Comparison of ENCODE assay signal across 8 cellular contexts in genomic region chr2:172836386-172837200, GRCh38.
A peak's percentile ranks its signal among the peaks of the same experiment; 100 is the strongest.
DNase-seq lines count a peak whose midpoint lies in the region; ATAC-seq, FAIRE-seq and TF ChIP-seq lines count a peak whose summit lies in the region.

No MANE protein-coding gene starts in this region.

- H3K4me1 Mint-ChIP-seq in Caco-2 (ENCODE audit: low read depth, unreplicated experiment): peaks cover 18% of the 10 kb centered on the region

- no peaks in the 10 kb centered on the region for H3K9me1 ChIP-seq in endothelial cell of umbilical vein (replicated peaks; ENCODE audit: control insufficient read depth, extremely low read depth, insufficient read depth, low read length)

- no peaks in the 10 kb centered on the region for H3K36me3 Mint-ChIP-seq in Caco-2 (ENCODE audit: insufficient read depth, unreplicated experiment)

- no peaks in the 10 kb centered on the region for H3K79me2 ChIP-seq in endothelial cell of umbilical vein (ENCODE audit: control insufficient read depth, insufficient read depth, low read length)

- FAIRE-seq in endothelial cell of umbilical vein (lab: Jason Lieb, UNC) (peak; percentile 64), kidney (lab: Jason Lieb, UNC) (no peak)

- TSS peak; percentile 95 for BruUV-seq in endothelial cell of umbilical vein (replicated peaks; lab: Mats Ljungman, UMichigan)
- BruUV-seq in Caco-2 (replicated peaks; lab: Mats Ljungman, UMichigan): no TSS peak

- H3K4me1 ChIP-seq in endothelial cell of umbilical vein (ENCODE audit: control insufficient read depth, extremely low read depth, insufficient read depth, low read length) (peaks cover 28% of the 10 kb centered on the region), psoas muscle (no peaks in the 10 kb centered on the region), kidney (ENCODE audit: control insufficient read depth in 1 of 2, insufficient read depth in 1 of 2, low read depth in 1 of 2, low read length in 2 of 2) (no peaks in the 10 kb centered on the region), Caco-2 (peaks cover 5% of the 10 kb centered on the region; the same call in 1 of the 2 replicates)

- H4K20me1 ChIP-seq in endothelial cell of umbilical vein (replicated peaks; ENCODE audit: control insufficient read depth, extremely low read depth, insufficient read depth, low read length): no peaks in the 10 kb centered on the region

- H3K27ac ChIP-seq in endothelial cell of umbilical vein (ENCODE audit: insufficient read depth, low read depth, low read length) (peak overlapping the region; percentile 67), psoas muscle (peak overlapping the region; percentile 37), kidney (ENCODE audit: low read depth in 2 of 2, low read length in 2 of 2) (peak overlapping the region in 1 of 2 donors; percentile 32)

- no peak overlapping the region for H3K27ac Mint-ChIP-seq in Caco-2 (ENCODE audit: unreplicated experiment)

- H3K9ac ChIP-seq in endothelial cell of umbilical vein (replicated peaks; ENCODE audit: extremely low read depth, insufficient read depth, low read length) (peak overlapping the region; percentile 42), kidney (ENCODE audit: low read length in 2 of 2) (no peak overlapping the region)

- TF ChIP-seq CTCF in endothelial cell of umbilical vein (IDR thresholded peaks at IDR 0.05; ENCODE audit: extremely low read depth in 1 of 2, insufficient read depth in 1 of 2, low read depth in 1 of 2, low read length in 2 of 2) (no peak), psoas muscle (IDR thresholded peaks at IDR 0.05) (no peak), kidney (IDR thresholded peaks at IDR 0.05; ENCODE audit: borderline replicate concordance, extremely low read depth, insufficient read depth) (no peak), Caco-2 (IDR thresholded peaks at IDR 0.05; ENCODE audit: insufficient read depth in 1 of 2, low read depth in 1 of 2, low read length in 1 of 2, severe bottlenecking in 1 of 2, unreplicated experiment in 1 of 2) (no peak)

- H3K9me3 ChIP-seq in endothelial cell of umbilical vein (replicated peaks; ENCODE audit: control insufficient read depth, insufficient read depth, low read length): no peaks in the 10 kb centered on the region
- H3K9me3 ChIP-seq in psoas muscle: no peaks in the 10 kb centered on the region
- no peaks in the 10 kb centered on the region for H3K9me3 ChIP-seq in kidney (ENCODE audit: control insufficient read depth in 1 of 2, low read length in 2 of 2)
- H3K9me3 ChIP-seq in Caco-2: no peaks in the 10 kb centered on the region

- ATAC-seq in psoas muscle: peak; percentile 37 to 70 (median 60)
- no peak for ATAC-seq in HG02840 (IDR thresholded peaks at IDR 0.05; ENCODE audit: low FRiP score, unreplicated experiment)

- H3K36me3 ChIP-seq in endothelial cell of umbilical vein (ENCODE audit: control insufficient read depth in 2 of 2, extremely low read depth in 1 of 2, insufficient read depth in 2 of 2, low read length in 2 of 2): no peaks in the 10 kb centered on the region
- H3K36me3 ChIP-seq in psoas muscle (ENCODE audit: insufficient read depth in 1 of 2, low read depth in 1 of 2): no peaks in the 10 kb centered on the region
- H3K36me3 ChIP-seq in kidney (ENCODE audit: control insufficient read depth in 1 of 2, insufficient read depth in 2 of 2, low read length in 2 of 2): no peaks in the 10 kb centered on the region
- H3K36me3 ChIP-seq in Caco-2 (ENCODE audit: control insufficient read depth, insufficient read depth, low read length): no peaks in the 10 kb centered on the region

- DNase-seq in GM04503 (ENCODE audit: low read depth) (peak; percentile 19), NCI-H510A (lab: John Stamatoyannopoulos, UW) (peak; percentile 66), endothelial cell of umbilical vein (ENCODE audit: low read depth, low spot score) (peak; percentile 88), psoas muscle (no peak), posterior cingulate gyrus (no peak), kidney (no peak), Caco-2 (no peak)

- H3K27me3 ChIP-seq in endothelial cell of umbilical vein (ENCODE audit: control insufficient read depth in 2 of 2, insufficient read depth in 2 of 2, low read length in 2 of 2): no peaks in the 10 kb centered on the region
- H3K27me3 ChIP-seq in psoas muscle (ENCODE audit: insufficient read depth in 3 of 3, low read length in 2 of 3): no peaks in the 10 kb centered on the region
- H3K27me3 ChIP-seq in Caco-2 (replicated peaks; ENCODE audit: control insufficient read depth, insufficient read depth, low read length): no peaks in the 10 kb centered on the region

- WGBS in psoas muscle, 3 donors: 47 to 62% (median 56%) methylated on average over 6 of the region's 6 CpGs

- no peak overlapping the region for H3K4me3 ChIP-seq in endothelial cell of umbilical vein (replicated peaks in 1 of 3; ENCODE audit: insufficient read depth in 1 of 3, low read depth in 1 of 3, low read length in 3 of 3)
- H3K4me3 ChIP-seq in psoas muscle: no peak overlapping the region
- H3K4me3 ChIP-seq in kidney (ENCODE audit: low read length in 2 of 2): no peak overlapping the region
- no peak overlapping the region for H3K4me3 ChIP-seq in Caco-2 (ENCODE audit: low read depth, low read length)

- H3K4me3 Mint-ChIP-seq in Caco-2 (ENCODE audit: unreplicated experiment): no peak overlapping the region

- H3K27me3 Mint-ChIP-seq in Caco-2 (ENCODE audit: insufficient read depth, unreplicated experiment): no peaks in the 10 kb centered on the region

- H3K9me3 Mint-ChIP-seq in Caco-2 (ENCODE audit: unreplicated experiment): no peaks in the 10 kb centered on the region

- no peak for TF ChIP-seq POLR2A in endothelial cell of umbilical vein (IDR thresholded peaks at IDR 0.05; ENCODE audit: low read depth, low read length)

- POLR2A ChIA-PET in endothelial cell of umbilical vein (lab: Charles Lee) (no interaction called here), Caco-2 (lab: Charles Lee) (no interaction called here)

- H3K4me2 ChIP-seq in endothelial cell of umbilical vein (ENCODE audit: insufficient read depth, low read length): peak overlapping the region; percentile 10

- CTCF ChIA-PET in endothelial cell of umbilical vein (lab: Charles Lee) (interaction anchor here (1.0 to 4.7 kb wide), 4 partner anchors 14 to 95 kb away, joined by 3 to 24 read pairs (median 5); no protein-coding TSS in a partner anchor), Caco-2 (lab: Charles Lee) (no interaction called here)

- peak overlapping the region; percentile 7 for H2AFZ ChIP-seq in endothelial cell of umbilical vein (ENCODE audit: low read depth, low read length)

- dilution Hi-C loops in endothelial cell of umbilical vein (cut with MboI; ENCODE audit: extremely low pct_ligation_motif_present, low sequenced_read_pairs): no loop called here

- intact Hi-C loops in endothelial cell of umbilical vein (cut with micrococcal nuclease): loop anchor here (1.0 kb wide), 4 partner anchors 15 to 133 kb away; no protein-coding TSS in a partner anchor
- intact Hi-C loops in psoas muscle (cut with DNase I): no loop called here
- intact Hi-C loops in posterior cingulate gyrus (cut with DNase I): no loop called here
- intact Hi-C loops in kidney (cut with DNase I): no loop called here
- intact Hi-C loops in Caco-2 (cut with micrococcal nuclease; ENCODE audit: unreplicated experiment): no loop called here

TF ChIP-seq in endothelial cell of umbilical vein, 7 proteins besides CTCF, POLR2A, EP300 and RAD21:
- TF ChIP-seq FOS (IDR thresholded peaks at IDR 0.05; ENCODE audit: borderline replicate concordance, insufficient read depth, low read length) (peak; percentile 94), EZH2 (IDR thresholded peaks at IDR 0.05; ENCODE audit: borderline replicate concordance, low read depth, low read length, severe bottlenecking) (no peak), MYC (IDR thresholded peaks at IDR 0.05; ENCODE audit: low read depth, low read length) (peak; percentile 22), MAX (IDR thresholded peaks at IDR 0.05; ENCODE audit: insufficient read depth, insufficient read length) (peak; percentile 39), JUN (IDR thresholded peaks at IDR 0.05; ENCODE audit: borderline replicate concordance, insufficient read depth, insufficient read length, low read depth) (peak; percentile 99), GATA2 (IDR thresholded peaks at IDR 0.05; ENCODE audit: insufficient read depth, insufficient read length, low read depth, low read length) (peak; percentile 70), POLR2AphosphoS5 (IDR thresholded peaks at IDR 0.05; ENCODE audit: insufficient read depth, low read depth, low read length) (peak; percentile 79)

Comparison
In these comparisons a context has a peak if more than half of its experiments do, and no peak if none do; other contexts are left out.
1. DNase-seq: peak in GM04503 (single experiment), NCI-H510A (single experiment) and endothelial cell of umbilical vein (single experiment); none in psoas muscle (0 of 2), posterior cingulate gyrus (0 of 10), kidney (single experiment) and Caco-2 (0 of 2).